Comparison of ENCODE assay signal across 9 cellular contexts in the genomic region with DNA sequence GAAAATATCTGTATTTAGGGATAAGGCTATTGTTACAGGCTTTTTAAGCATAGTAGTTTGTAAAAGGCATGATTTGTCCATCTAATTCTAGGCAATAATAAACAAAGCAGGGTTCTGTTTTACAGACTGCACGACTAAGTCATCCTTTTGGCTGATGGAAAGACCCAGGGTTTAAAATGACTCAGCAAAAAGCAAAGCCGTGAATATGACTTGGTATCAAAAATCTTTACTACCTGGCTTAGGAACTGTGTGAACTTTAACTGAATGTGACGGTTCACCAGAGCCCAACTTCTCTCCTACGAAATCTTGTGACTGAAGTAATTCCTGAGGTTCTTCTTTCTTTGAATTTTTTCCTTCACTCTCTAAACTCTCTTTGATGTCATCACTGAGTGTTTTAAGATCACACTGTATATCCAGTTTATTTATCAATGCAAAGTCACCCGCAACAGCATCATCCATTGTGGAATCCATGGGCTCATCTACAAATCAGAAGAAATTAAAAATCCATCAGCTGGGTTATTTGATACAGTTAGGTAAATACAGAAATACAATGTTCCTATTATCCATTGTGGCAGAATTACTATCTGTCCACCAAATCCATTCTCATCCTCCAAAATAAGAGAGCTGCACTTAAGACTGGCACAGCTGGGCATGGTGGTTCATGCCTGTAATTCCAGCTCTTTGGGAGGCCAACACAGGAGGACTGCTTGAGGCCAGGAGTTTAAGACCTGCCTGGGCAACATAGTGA. TPM values are rescaled to one million over a fixed set of nuclear protein-coding genes. Genes with fewer than 3 reads are reported as not detected.
DNase-seq lines count a peak whose midpoint lies in the region; ATAC-seq, FAIRE-seq and TF ChIP-seq lines count a peak whose summit lies in the region.
"Had no signal": no experiment of that assay in that cellular context is flagged by ENCODE, and none has a peak within 500 bp of the region (broad histone marks: within the 10 kb centered on the region; RNA-seq: fewer than 3 reads in every experiment).

No MANE protein-coding gene starts in this region.

- H3K9me3 ChIP-seq in right cardiac atrium (ENCODE audit: control insufficient read depth, low read length) (no peaks in the 10 kb centered on the region), heart left ventricle (no peaks in the 10 kb centered on the region), small intestine (ENCODE audit: control insufficient read depth, low read depth) (no peaks in the 10 kb centered on the region)

- no peak for FAIRE-seq in small intestine (lab: Jason Lieb, UNC)

- H3K36me3 ChIP-seq in heart left ventricle = peaks cover 0 to 83% (median 68%) of the 10 kb centered on the region in 9 donors
- peaks cover 6 to 14% of the 10 kb centered on the region in 2 donors for H3K36me3 ChIP-seq in small intestine (ENCODE audit: control insufficient read depth in 2 of 2, insufficient read depth in 2 of 2, low read length in 2 of 2)

- no peak for TF ChIP-seq CTCF in heart left ventricle (IDR thresholded peaks at IDR 0.05)

- H3K27me3 ChIP-seq in right cardiac atrium (ENCODE audit: control insufficient read depth, insufficient read depth) = no peaks in the 10 kb centered on the region
- no peaks in the 10 kb centered on the region for H3K27me3 ChIP-seq in heart left ventricle
- no peaks in the 10 kb centered on the region for H3K27me3 ChIP-seq in small intestine (ENCODE audit: control insufficient read depth in 2 of 2, insufficient read depth in 2 of 2, low read length in 2 of 2)

- H3K4me3 ChIP-seq in right cardiac atrium (ENCODE audit: low read length) (no peak overlapping the region), heart left ventricle (no peak overlapping the region), small intestine (ENCODE audit: low read depth in 1 of 2, low read length in 2 of 2) (no peak overlapping the region)

- DNase-seq in right cardiac atrium = no peak
- DNase-seq in heart left ventricle = no peak
- DNase-seq in fibroblast of gingiva (ENCODE audit: low read depth) = peak; percentile 50
- no peak for DNase-seq in small intestine
- no peak for DNase-seq in islet precursor cell
- no peak for DNase-seq in COR-L47 (lab: John Stamatoyannopoulos, UW)
- DNase-seq in AML-193 (lab: John Stamatoyannopoulos, UW) = no peak
- DNase-seq: activated naive CD8-positive, alpha-beta T cell treated with anti-CD3 and anti-CD28 coated beads, Interleukin-2, amount 10 ng/mL, durations not matched to agents 7 days and 5 days had no signal

- H3K4me1 ChIP-seq in right cardiac atrium (ENCODE audit: control insufficient read depth, insufficient read depth, low read length) = no peaks in the 10 kb centered on the region
- H3K4me1 ChIP-seq in heart left ventricle = peaks cover 0 to 19% (median 5%) of the 10 kb centered on the region in 12 donors
- H3K4me1 ChIP-seq in small intestine (ENCODE audit: control insufficient read depth in 2 of 2, insufficient read depth in 1 of 2, low read depth in 1 of 2, low read length in 1 of 2) = no peaks in the 10 kb centered on the region

- peak overlapping the region; percentile 50 for H3K27ac ChIP-seq in right cardiac atrium (ENCODE audit: low read length)
- peak overlapping the region in 1 of 12 donors; percentile 19 for H3K27ac ChIP-seq in heart left ventricle
- no peak overlapping the region for H3K27ac ChIP-seq in small intestine (ENCODE audit: low read depth in 1 of 2, low read length in 1 of 2)

- ATAC-seq in right cardiac atrium (peak in 1 of 2 donors; percentile 28), heart left ventricle (no peak), HG03460 (IDR thresholded peaks at IDR 0.05; ENCODE audit: unreplicated experiment) (peak; percentile 69)

- intact Hi-C loops in right cardiac atrium (cut with DNase I) (no loop called here), heart left ventricle (cut with DNase I) (no loop called here)

- WGBS in right cardiac atrium = 61% methylated on average over 5 of the region's 5 CpGs
- 65 to 73% (median 67%) methylated on average over 5 of the region's 5 CpGs for WGBS in heart left ventricle, 4 donors
- 55 to 60% (median 55%) methylated on average over 5 of the region's 5 CpGs for WGBS in small intestine, 3 donors

- TF ChIP-seq POLR2A in heart left ventricle (IDR thresholded peaks at IDR 0.05) = no peak

RNA-seq across cellular contexts. Expression of a gene that starts 17.0 kb away (rescaled TPM):
- 10 to 100 TPM; 47.7 to 55.8 (median 48.7) TPM for total RNA-seq in right cardiac atrium
- polyA plus RNA-seq in right cardiac atrium = 15.1 TPM
- 10 to 100 TPM; 30.3 to 50.1 (median 40.4) TPM for total RNA-seq in heart left ventricle
- polyA plus RNA-seq in heart left ventricle = 10 to 100 TPM; 15.2 to 15.9 TPM
- polyA plus RNA-seq in small intestine = 10 to 100 TPM; 11.6 to 12.0 (median 11.9) TPM
